Comparison of ENCODE assay signal across 9 cellular contexts in genomic region chr11:118532091-118532490, GRCh38. TPM values are rescaled to one million over a fixed set of nuclear protein-coding genes. Genes with fewer than 3 reads are reported as not detected.
DNase-seq lines count a peak whose midpoint lies in the region; ATAC-seq and TF ChIP-seq lines count a peak whose summit lies in the region.
"Had no signal": no experiment of that assay in that cellular context is flagged by ENCODE, and none has a peak within 500 bp of the region (broad histone marks: within the 10 kb centered on the region; RNA-seq: fewer than 3 reads in every experiment).

No MANE protein-coding gene starts in this region.

- H3K9me3 ChIP-seq in right lobe of liver (no peaks in the 10 kb centered on the region), stomach smooth muscle (ENCODE audit: control insufficient read depth in 2 of 2, low read length in 2 of 2) (no peaks in the 10 kb centered on the region)

- no peak for TF ChIP-seq POLR2A in right lobe of liver (IDR thresholded peaks at IDR 0.05)

- peaks cover 28% of the 10 kb centered on the region for H3K4me1 Mint-ChIP-seq in activated T-cell treated with anti-CD3 and anti-CD28 coated beads, Interleukin-2, amount 50 U/mL, for 24 hours (ENCODE audit: low read depth)
- peaks cover 16% of the 10 kb centered on the region for H3K4me1 Mint-ChIP-seq in activated naive CD8-positive, alpha-beta T cell treated with anti-CD3 and anti-CD28 coated beads, Interleukin-2, amount 10 ng/mL, durations not matched to agents 7 days and 5 days

- H3K36me3 ChIP-seq in right lobe of liver (no peaks in the 10 kb centered on the region), stomach smooth muscle (ENCODE audit: control insufficient read depth in 2 of 2, insufficient read depth in 2 of 2, low read length in 2 of 2) (peaks cover 0 to 12% of the 10 kb centered on the region in 2 donors)

- no peaks in the 10 kb centered on the region for H3K9me3 Mint-ChIP-seq in activated T-cell treated with anti-CD3 and anti-CD28 coated beads, Interleukin-2, amount 50 U/mL, for 24 hours
- no peaks in the 10 kb centered on the region for H3K9me3 Mint-ChIP-seq in activated naive CD8-positive, alpha-beta T cell treated with anti-CD3 and anti-CD28 coated beads, Interleukin-2, amount 10 ng/mL, durations not matched to agents 7 days and 5 days

- TF ChIP-seq CTCF in right lobe of liver (IDR thresholded peaks at IDR 0.05), result no peak

- H3K4me1 ChIP-seq in right lobe of liver (peaks cover 0 to 48% (median 23%) of the 10 kb centered on the region in 4 donors), stomach smooth muscle (ENCODE audit: control insufficient read depth, insufficient read depth, low read length) (peaks cover 35% of the 10 kb centered on the region)

- POLR2A ChIA-PET in activated naive CD8-positive, alpha-beta T cell treated with anti-CD3 and anti-CD28 coated beads, Interleukin-2, amount 10 ng/mL, durations not matched to agents 7 days and 5 days (lab: Charles Lee), result no interaction called here

- no peaks in the 10 kb centered on the region for H3K27me3 Mint-ChIP-seq in activated T-cell treated with anti-CD3 and anti-CD28 coated beads, Interleukin-2, amount 50 U/mL, for 24 hours
- no peaks in the 10 kb centered on the region for H3K27me3 Mint-ChIP-seq in activated naive CD8-positive, alpha-beta T cell treated with anti-CD3 and anti-CD28 coated beads, Interleukin-2, amount 10 ng/mL, durations not matched to agents 7 days and 5 days

- H3K4me3 ChIP-seq in right lobe of liver (peak overlapping the region in 1 of 3 donors; percentile 70), stomach smooth muscle (ENCODE audit: low read length in 2 of 2) (peak overlapping the region in 1 of 2 donors; percentile 81)

- H3K27me3 ChIP-seq in right lobe of liver, result no peaks in the 10 kb centered on the region
- H3K27me3 ChIP-seq in stomach smooth muscle (ENCODE audit: control insufficient read depth in 1 of 2, insufficient read depth in 2 of 2, low read length in 2 of 2), result no peaks in the 10 kb centered on the region

- peak overlapping the region; percentile 89 for H3K27ac Mint-ChIP-seq in activated T-cell treated with anti-CD3 and anti-CD28 coated beads, Interleukin-2, amount 50 U/mL, for 24 hours
- peak overlapping the region; percentile 84 for H3K27ac Mint-ChIP-seq in activated naive CD8-positive, alpha-beta T cell treated with anti-CD3 and anti-CD28 coated beads, Interleukin-2, amount 10 ng/mL, durations not matched to agents 7 days and 5 days

- intact Hi-C loops in right lobe of liver (cut with DNase I), result no loop called here

- no peak for ATAC-seq in activated naive CD8-positive, alpha-beta T cell treated with anti-CD3 and anti-CD28 coated beads, Interleukin-2, amount 10 ng/mL, durations not matched to agents 7 days and 5 days (ENCODE audit: low read depth)
- no peak for ATAC-seq in right lobe of liver
- no peak for ATAC-seq in HG02981 (IDR thresholded peaks at IDR 0.05; ENCODE audit: unreplicated experiment)

- DNase-seq in activated T-cell treated with anti-CD3 and anti-CD28 coated beads, Interleukin-2, amount 50 U/mL, for 24 hours, result no peak
- DNase-seq in activated T-cell treated with anti-CD3 and anti-CD28 coated beads for 4 hours (no peak), right lobe of liver (no peak), Ammon's horn (ENCODE audit: low spot score) (no peak)
- DNase-seq in activated naive CD8-positive, alpha-beta T cell treated with anti-CD3 and anti-CD28 coated beads, Interleukin-2, amount 10 ng/mL, durations not matched to agents 7 days and 5 days, result no peak
- DNase-seq in activated CD4-positive, CD25-positive, alpha-beta regulatory T cell treated with anti-CD3 and anti-CD28 coated beads, Interleukin-2, amount 50 U/mL, for 72 hours, result no peak
- DNase-seq: MM.1S had no signal

- peaks cover 11% of the 10 kb centered on the region for H3K36me3 Mint-ChIP-seq in activated T-cell treated with anti-CD3 and anti-CD28 coated beads, Interleukin-2, amount 50 U/mL, for 24 hours (ENCODE audit: low read depth)
- H3K36me3 Mint-ChIP-seq in activated naive CD8-positive, alpha-beta T cell treated with anti-CD3 and anti-CD28 coated beads, Interleukin-2, amount 10 ng/mL, durations not matched to agents 7 days and 5 days, result peaks cover 7% of the 10 kb centered on the region

- H3K9ac ChIP-seq in stomach smooth muscle (ENCODE audit: low read length in 2 of 2), result peak overlapping the region in 1 of 2 donors; percentile 71

- H3K27ac ChIP-seq in right lobe of liver (peak overlapping the region; percentile 29 to 86 (median 57)), stomach smooth muscle (ENCODE audit: low read length) (peak overlapping the region; percentile 53)

- H3K4me3 Mint-ChIP-seq in activated T-cell treated with anti-CD3 and anti-CD28 coated beads, Interleukin-2, amount 50 U/mL, for 24 hours, result peak overlapping the region; percentile 87
- peak overlapping the region; percentile 92 for H3K4me3 Mint-ChIP-seq in activated naive CD8-positive, alpha-beta T cell treated with anti-CD3 and anti-CD28 coated beads, Interleukin-2, amount 10 ng/mL, durations not matched to agents 7 days and 5 days

- no CpG with 5 or more reads among the region's 10 CpGs for WGBS in right lobe of liver (ENCODE audit: insufficient coverage, low coverage, low lambda C conversion rate, missing lambda C conversion rate)

RNA-seq across cellular contexts. Expression of gene TMEM25, which starts 1.1 kb away (rescaled TPM):
- 10 to 100 TPM; 11.8 to 12.5 TPM for total RNA-seq in activated naive CD8-positive, alpha-beta T cell treated with anti-CD3 and anti-CD28 coated beads, Interleukin-2, amount 10 ng/mL, durations not matched to agents 7 days and 5 days
- 10 to 100 TPM in 5 of 6 experiments, 1 to 10 TPM in 1; 9.2 to 31.0 (median 23.5) TPM for total RNA-seq in right lobe of liver

RNA-seq across cellular contexts. Expression of gene TTC36, which starts 4.8 kb away (rescaled TPM):
- total RNA-seq in activated naive CD8-positive, alpha-beta T cell treated with anti-CD3 and anti-CD28 coated beads, Interleukin-2, amount 10 ng/mL, durations not matched to agents 7 days and 5 days, result 1 to 10 TPM in 1 of 2 experiments, under 1 TPM in 1; 0.68 to 1.0 TPM
- 10 to 100 TPM; 21.5 to 88.3 (median 50.6) TPM for total RNA-seq in right lobe of liver

RNA-seq across cellular contexts. Expression of gene IFT46, which starts 33.6 kb away (rescaled TPM):
- total RNA-seq in activated naive CD8-positive, alpha-beta T cell treated with anti-CD3 and anti-CD28 coated beads, Interleukin-2, amount 10 ng/mL, durations not matched to agents 7 days and 5 days, result 10 to 100 TPM; 12.1 to 14.3 TPM
- 1 to 10 TPM; 4.0 to 6.4 (median 5.2) TPM for total RNA-seq in right lobe of liver

RNA-seq across cellular contexts. Expression of gene ARCN1, which starts 40.1 kb away (rescaled TPM):
- 100 to 1,000 TPM; 107 to 108 TPM for total RNA-seq in activated naive CD8-positive, alpha-beta T cell treated with anti-CD3 and anti-CD28 coated beads, Interleukin-2, amount 10 ng/mL, durations not matched to agents 7 days and 5 days
- total RNA-seq in right lobe of liver, result 10 to 100 TPM; 58.3 to 91.7 (median 75.8) TPM

Comparison
In these comparisons a context has a peak if more than half of its experiments do, and no peak if none do; other contexts are left out.
1. RNA of gene TTC36, which starts 4.8 kb away (total RNA-seq): 21.5 to 88.3 TPM in right lobe of liver; 0.68 to 1.0 TPM in activated naive CD8-positive, alpha-beta T cell treated with anti-CD3 and anti-CD28 coated beads, Interleukin-2, amount 10 ng/mL, durations not matched to agents 7 days and 5 days; every median in the first group is over 10 times any median in the second.